8 cellular contexts compared by ENCODE assay signal in genomic region chr5:150639751-150640150, GRCh38. TPM values are rescaled to one million over a fixed set of nuclear protein-coding genes. Genes with fewer than 3 reads are reported as not detected.
DNase-seq lines count a peak whose midpoint lies in the region; TF ChIP-seq lines count a peak whose summit lies in the region.
"Had no signal": no experiment of that assay in that cellular context is flagged by ENCODE, and none has a peak within 500 bp of the region (broad histone marks: within the 10 kb centered on the region; RNA-seq: fewer than 3 reads in every experiment).

No MANE protein-coding gene starts in this region.

- no peak overlapping the region for H3K27ac Mint-ChIP-seq in endothelial cell (ENCODE audit: unreplicated experiment)
- H3K27ac Mint-ChIP-seq in nephron: peak overlapping the region; percentile 96 to 98 (median 97)

- H3K27me3 ChIP-seq in SJSA1 (replicated peaks): no peaks in the 10 kb centered on the region
- H3K27me3 ChIP-seq in tibial nerve: no peaks in the 10 kb centered on the region

- no peak overlapping the region for H3K4me3 ChIP-seq in SJSA1
- no peak overlapping the region for H3K4me3 ChIP-seq in tibial nerve

- H3K4me1 Mint-ChIP-seq in endothelial cell (ENCODE audit: unreplicated experiment) (peaks cover 22% of the 10 kb centered on the region), nephron (peaks cover 93% of the 10 kb centered on the region)

- 27 to 31% methylated on average over 5 of the region's 5 CpGs for WGBS in tibial nerve, 2 donors

- H3K27ac ChIP-seq in SJSA1: peak overlapping the region; percentile 80
- peak overlapping the region; percentile 88 to 97 (median 92) for H3K27ac ChIP-seq in tibial nerve

- peaks cover 100% of the 10 kb centered on the region for H3K4me1 ChIP-seq in SJSA1 (replicated peaks)
- peaks cover 0 to 99% (median 82%) of the 10 kb centered on the region in 4 donors for H3K4me1 ChIP-seq in tibial nerve

- H3K27me3 Mint-ChIP-seq in endothelial cell (ENCODE audit: unreplicated experiment): peaks cover 13% of the 10 kb centered on the region
- H3K27me3 Mint-ChIP-seq in nephron (ENCODE audit: low read depth): peaks cover 3% of the 10 kb centered on the region

- no peak for TF ChIP-seq CTCF in endothelial cell (IDR thresholded peaks at IDR 0.05; ENCODE audit: unreplicated experiment)
- TF ChIP-seq CTCF in nephron (IDR thresholded peaks at IDR 0.05; ENCODE audit: unreplicated experiment in 3 of 3): no peak
- no peak for TF ChIP-seq CTCF in tibial nerve (IDR thresholded peaks at IDR 0.05)

- DNase-seq in SJSA1 (ENCODE audit: low read depth in 1 of 2, low spot score in 2 of 2) (no peak), endothelial cell (ENCODE audit: low spot score) (no peak), tibial nerve (ENCODE audit: low spot score in 2 of 2) (no peak), AG08395 (ENCODE audit: low spot score) (no peak), GOT3 (lab: John Stamatoyannopoulos, UW) (no peak)
- no peak for DNase-seq in activated CD4-positive, alpha-beta T cell treated with anti-CD3 and anti-CD28 coated beads, Interleukin-2, amount 50 U/mL, for 48 hours
- DNase-seq: NCI-H1694 treated with DMSO at 0.1 percent for 48 hours had no signal

- peaks cover 14% of the 10 kb centered on the region for H3K36me3 Mint-ChIP-seq in endothelial cell (ENCODE audit: low read depth, unreplicated experiment)
- H3K36me3 Mint-ChIP-seq in nephron (ENCODE audit: low read depth): peaks cover 5% of the 10 kb centered on the region

- H3K36me3 ChIP-seq in SJSA1 (0 out of 2 replicates have a peak, but pooled peaks cover 6% of the 10 kb centered on the region), tibial nerve (no peaks in the 10 kb centered on the region)

- H3K4me3 Mint-ChIP-seq in endothelial cell (ENCODE audit: unreplicated experiment) (peak overlapping the region; percentile 20), nephron (peak overlapping the region; percentile 81 to 91 (median 82))

- no peaks in the 10 kb centered on the region for H3K9me3 ChIP-seq in SJSA1 (replicated peaks)
- no peaks in the 10 kb centered on the region for H3K9me3 ChIP-seq in tibial nerve

- no peak for TF ChIP-seq EP300 in tibial nerve (IDR thresholded peaks at IDR 0.05)

- no peak for TF ChIP-seq POLR2A in tibial nerve (IDR thresholded peaks at IDR 0.05)

- H3K9me3 Mint-ChIP-seq in endothelial cell (ENCODE audit: unreplicated experiment): no peaks in the 10 kb centered on the region
- no peaks in the 10 kb centered on the region for H3K9me3 Mint-ChIP-seq in nephron

RNA-seq across cellular contexts. Expression of gene SYNPO, which starts 0.7 kb away (rescaled TPM):
- 3.7 and 6.5 TPM in 2 replicates for total RNA-seq in SJSA1 (2014; rRNA removed; shearing (Covaris generic))
- total RNA-seq in endothelial cell (ENCODE audit: unreplicated experiment): 94.3 TPM
- 10 to 100 TPM; 58.4 to 71.5 (median 63.5) TPM for total RNA-seq in tibial nerve

RNA-seq across cellular contexts. Expression of gene MYOZ3, which starts 21.3 kb away (rescaled TPM):
- total RNA-seq in SJSA1 (2014; rRNA removed; shearing (Covaris generic)): 0.82 TPM in 1 of 2 replicates, not detected in the other
- total RNA-seq in endothelial cell (ENCODE audit: unreplicated experiment) (12.0 TPM), tibial nerve (1 to 10 TPM in 3 of 4 donors, under 1 TPM in 1; 0.30 to 9.0 (median 4.6) TPM)
